Comparison of ENCODE assay signal across 18 cellular contexts in genomic region chr16:84041881-84042280, GRCh38. TPM values are rescaled to one million over a fixed set of nuclear protein-coding genes. Genes with fewer than 3 reads are reported as not detected.
DNase-seq lines count a peak whose midpoint lies in the region; ATAC-seq and TF ChIP-seq lines count a peak whose summit lies in the region.
"Had no signal": no experiment of that assay in that cellular context is flagged by ENCODE, and none has a peak within 500 bp of the region (broad histone marks: within the 10 kb centered on the region; RNA-seq: fewer than 3 reads in every experiment).

No MANE protein-coding gene starts in this region.

- H3K27me3 Mint-ChIP-seq in chondrocyte (ENCODE audit: low read depth): peaks cover 29% of the 10 kb centered on the region

- no peak overlapping the region for H3K4me3 Mint-ChIP-seq in chondrocyte (ENCODE audit: unreplicated experiment)
- H3K4me3 Mint-ChIP-seq: B cell; CD8-positive, alpha-beta T cell; H9 had no signal

- no peak overlapping the region for H3K27ac Mint-ChIP-seq in chondrocyte (ENCODE audit: unreplicated experiment)
- H3K27ac Mint-ChIP-seq: B cell; CD8-positive, alpha-beta T cell; H9 had no signal

- ATAC-seq in Right ventricle myocardium superior (ENCODE audit: poor library complexity): no peak
- no peak for ATAC-seq in lower lobe of right lung
- ATAC-seq: CD8-positive, alpha-beta T cell; GM12878 had no signal

- H3K9me3 Mint-ChIP-seq in chondrocyte (ENCODE audit: low read depth): no peaks in the 10 kb centered on the region
- H3K9me3 Mint-ChIP-seq: CD8-positive, alpha-beta T cell; H9 had no signal

- no peak for TF ChIP-seq CTCF in chondrocyte (IDR thresholded peaks at IDR 0.05)
- no peak for TF ChIP-seq CTCF in lower lobe of right lung (IDR thresholded peaks at IDR 0.05)

- H3K36me3 Mint-ChIP-seq in chondrocyte (ENCODE audit: low read depth): no peaks in the 10 kb centered on the region
- H3K36me3 Mint-ChIP-seq: CD8-positive, alpha-beta T cell had no signal

- no peaks in the 10 kb centered on the region for H3K9me3 ChIP-seq in lower lobe of right lung

- no peak overlapping the region for H3K27ac ChIP-seq in lower lobe of right lung
- H3K27ac ChIP-seq: BLaER1 treated with 17β-estradiol and CSF1 and Interleukin-3, amounts not matched to agents 10 nM and 100 nM; HL-60 had no signal

- H3K4me3 ChIP-seq in lower lobe of right lung: no peak overlapping the region
- H3K4me3 ChIP-seq: BLaER1 treated with 17β-estradiol and CSF1 and Interleukin-3, amounts not matched to agents 10 nM and 100 nM; GM12878 had no signal

- DNase-seq in Right ventricle myocardium superior (peak; percentile 30), cardiac septum (ENCODE audit: low spot score) (no peak), chondrocyte (ENCODE audit: low spot score) (peak; percentile 81), lower lobe of right lung (peak; percentile 39), retina (peak; percentile 17), inferior parietal cortex (ENCODE audit: extremely low spot score) (no peak), iPS-NIHi11 (ENCODE audit: low spot score) (no peak)
- DNase-seq: Calu3; CD8-positive, alpha-beta T cell; DMS79 treated with DMSO at 0.1 percent for 48 hours; GOT3; H9 had no signal

- H3K4me1 ChIP-seq in lower lobe of right lung: no peaks in the 10 kb centered on the region

- H3K4me1 Mint-ChIP-seq in chondrocyte (ENCODE audit: low read depth): no peaks in the 10 kb centered on the region
- H3K4me1 Mint-ChIP-seq: B cell had no signal

- H3K36me3 ChIP-seq in lower lobe of right lung: no peaks in the 10 kb centered on the region
- H3K36me3 ChIP-seq: BLaER1 treated with 17β-estradiol and CSF1 and Interleukin-3, amounts not matched to agents 10 nM and 100 nM had no signal

- peaks cover 20% of the 10 kb centered on the region for H3K27me3 ChIP-seq in lower lobe of right lung (ENCODE audit: low read depth)

- intact Hi-C loops in Right ventricle myocardium superior (cut with DNase I) (no loop called here), cardiac septum (cut with DNase I) (no loop called here), lower lobe of right lung (cut with DNase I) (no loop called here)

RNA-seq across cellular contexts. Expression of gene SLC38A8, which starts 0.7 kb away (rescaled TPM):
- total RNA-seq in Right ventricle myocardium superior (0.78 TPM), cardiac septum (not detected), chondrocyte (not detected in 3 replicates), lower lobe of right lung (not detected)
- total RNA-seq: A172; B cell; Calu3; CD8-positive, alpha-beta T cell; GM12878; HT1080 had no signal

Comparison
In these comparisons a context has a peak if more than half of its experiments do, and no peak if none do; other contexts are left out.
1. DNase-seq: peak in Right ventricle myocardium superior (single experiment), chondrocyte (single experiment), lower lobe of right lung (single experiment) and retina (single experiment); none in cardiac septum (single experiment), inferior parietal cortex (single experiment) and iPS-NIHi11 (single experiment).